35 cellular contexts compared by ENCODE assay signal in genomic region chr7:21641546-21641945, GRCh38.
"Had no signal": no experiment of that assay in that cellular context is flagged by ENCODE, and none has a peak within 500 bp of the region (broad histone marks: within the 10 kb centered on the region; RNA-seq: fewer than 3 reads in every experiment).

No MANE protein-coding gene starts in this region.

- ATAC-seq: stimulated activated naive CD8-positive, alpha-beta T cell treated with anti-CD3 and anti-CD28 coated beads, Interleukin-15, amount 100 ng/mL, for 72 hours; upper lobe of right lung had no signal

- H3K27ac Mint-ChIP-seq: activated CD4-positive, alpha-beta memory T cell treated with anti-CD3 and anti-CD28 coated beads for 36 hours; activated CD4-positive, alpha-beta T cell treated with anti-CD3 and anti-CD28 coated beads, Interleukin-2, amount 10 ng/mL, durations not matched to agents 24 days and 14 days; activated naive CD4-positive, alpha-beta T cell treated with anti-CD3 and anti-CD28 coated beads for 36 hours; activated naive CD8-positive, alpha-beta T cell treated with anti-CD3 and anti-CD28 coated beads for 36 hours; activated T-helper 1 cell treated with anti-CD3 and anti-CD28 coated beads, Interleukin-12 subunit alpha, Interleukin-12 subunit beta, Interleukin-2, Interleukin-4 antibody, amounts not matched to agents 30 ng/mL and 10 ng/mL and 1 ng/mL, durations not matched to agents 14 hours and 24 hours and 36 hours; dendritic cell treated with granulocyte-macrophage colony-stimulating factor and Interleukin-4, amounts not matched to agents 40 ng/mL and 50 ng/mL, for 4 days; stimulated activated memory B cell treated with anti-CD40 and anti-IgM and Interleukin-4, amounts not matched to agents 10 μg/mL and 1 μg/mL and 100 μg/mL, for 72 hours; stimulated activated naive CD8-positive, alpha-beta T cell treated with anti-CD3 and anti-CD28 coated beads, Interleukin-15, amount 100 ng/mL, for 72 hours had no signal

- H3K27me3 ChIP-seq: esophagus squamous epithelium, ovary, sigmoid colon had no signal

- DNase-seq: activated CD4-positive, alpha-beta memory T cell treated with anti-CD3 and anti-CD28 coated beads for 36 hours; activated CD4-positive, alpha-beta T cell treated with anti-CD3 and anti-CD28 coated beads, Interleukin-2, amount 10 ng/mL, durations not matched to agents 24 days and 14 days; activated CD4-positive, CD25-positive, alpha-beta regulatory T cell treated with anti-CD3 and anti-CD28 coated beads, Interleukin-2, amount 50 U/mL, for 72 hours; activated CD8-positive, alpha-beta memory T cell treated with anti-CD3 and anti-CD28 coated beads, Interleukin-2, amount 50 U/mL, for 4 hours; activated effector memory CD4-positive, alpha-beta T cell treated with anti-CD3 and anti-CD28 coated beads, Interleukin-2, amount 50 U/mL, for 16 hours; activated naive CD4-positive, alpha-beta T cell treated with anti-CD3 and anti-CD28 coated beads for 36 hours; activated naive CD8-positive, alpha-beta T cell treated with anti-CD3 and anti-CD28 coated beads for 36 hours; activated T-cell treated with anti-CD3 and anti-CD28 coated beads, Interleukin-2, amount 50 U/mL, for 1 hour; amniotic stem cell; effector CD4-positive, alpha-beta T cell; esophagus squamous epithelium; kidney glomerular epithelial cell; left ventricle myocardium inferior; ovary; sigmoid colon; small intestine; stimulated activated CD4-positive, alpha-beta T cell treated with anti-CD3 and anti-CD28 coated beads, Interleukin-1b, Interleukin-23, amount 100 ng/mL, for 48 hours; stimulated activated CD4-positive, alpha-beta T cell treated with anti-CD3 and anti-CD28 coated beads, Interleukin-4, amount 100 ng/mL, for 4 hours; stimulated activated CD8-positive, alpha-beta memory T cell treated with anti-CD3 and anti-CD28 coated beads, Interleukin-4, amount 100 ng/mL, for 48 hours; stimulated activated naive CD8-positive, alpha-beta T cell treated with anti-CD3 and anti-CD28 coated beads, Interleukin-15, amount 100 ng/mL, for 72 hours; substantia nigra; T-helper 2 cell; upper lobe of right lung had no signal

- H3K4me3 Mint-ChIP-seq: activated CD4-positive, alpha-beta memory T cell treated with anti-CD3 and anti-CD28 coated beads for 36 hours; activated CD4-positive, alpha-beta T cell treated with anti-CD3 and anti-CD28 coated beads, Interleukin-2, amount 10 ng/mL, durations not matched to agents 24 days and 14 days; activated naive CD4-positive, alpha-beta T cell treated with anti-CD3 and anti-CD28 coated beads for 36 hours; activated naive CD8-positive, alpha-beta T cell treated with anti-CD3 and anti-CD28 coated beads for 36 hours; activated T-helper 1 cell treated with anti-CD3 and anti-CD28 coated beads, Interleukin-12 subunit alpha, Interleukin-12 subunit beta, Interleukin-2, Interleukin-4 antibody, amounts not matched to agents 30 ng/mL and 10 ng/mL and 1 ng/mL, durations not matched to agents 14 hours and 24 hours and 36 hours; central memory CD8-positive, alpha-beta T cell; dendritic cell treated with granulocyte-macrophage colony-stimulating factor and Interleukin-4, amounts not matched to agents 40 ng/mL and 50 ng/mL, for 4 days; nephron; stimulated activated memory B cell treated with anti-CD40 and anti-IgM and Interleukin-4, amounts not matched to agents 10 μg/mL and 1 μg/mL and 100 μg/mL, for 72 hours; stimulated activated naive CD8-positive, alpha-beta T cell treated with anti-CD3 and anti-CD28 coated beads, Interleukin-15, amount 100 ng/mL, for 72 hours had no signal

- H3K9me3 Mint-ChIP-seq: activated CD4-positive, alpha-beta memory T cell treated with anti-CD3 and anti-CD28 coated beads for 36 hours; activated CD4-positive, alpha-beta T cell treated with anti-CD3 and anti-CD28 coated beads, Interleukin-2, amount 10 ng/mL, durations not matched to agents 24 days and 14 days; activated naive CD4-positive, alpha-beta T cell treated with anti-CD3 and anti-CD28 coated beads for 36 hours; activated naive CD8-positive, alpha-beta T cell treated with anti-CD3 and anti-CD28 coated beads for 36 hours; activated T-helper 1 cell treated with anti-CD3 and anti-CD28 coated beads, Interleukin-12 subunit alpha, Interleukin-12 subunit beta, Interleukin-2, Interleukin-4 antibody, amounts not matched to agents 30 ng/mL and 10 ng/mL and 1 ng/mL, durations not matched to agents 14 hours and 24 hours and 36 hours; central memory CD8-positive, alpha-beta T cell; dendritic cell treated with granulocyte-macrophage colony-stimulating factor and Interleukin-4, amounts not matched to agents 40 ng/mL and 50 ng/mL, for 4 days; stimulated activated memory B cell treated with anti-CD40 and anti-IgM and Interleukin-4, amounts not matched to agents 10 μg/mL and 1 μg/mL and 100 μg/mL, for 72 hours; stimulated activated naive CD8-positive, alpha-beta T cell treated with anti-CD3 and anti-CD28 coated beads, Interleukin-15, amount 100 ng/mL, for 72 hours had no signal

- H3K27ac ChIP-seq: epithelial cell of prostate, esophagus squamous epithelium, left ventricle myocardium inferior, ovary, prostate gland, sigmoid colon, upper lobe of right lung had no signal

- H3K36me3 Mint-ChIP-seq: activated CD4-positive, alpha-beta memory T cell treated with anti-CD3 and anti-CD28 coated beads for 36 hours; activated naive CD8-positive, alpha-beta T cell treated with anti-CD3 and anti-CD28 coated beads for 36 hours; stimulated activated memory B cell treated with anti-CD40 and anti-IgM and Interleukin-4, amounts not matched to agents 10 μg/mL and 1 μg/mL and 100 μg/mL, for 72 hours had no signal

- H3K4me1 ChIP-seq: esophagus squamous epithelium, left ventricle myocardium inferior, prostate gland, sigmoid colon, upper lobe of right lung had no signal

- H3K4me3 ChIP-seq: esophagus squamous epithelium, left ventricle myocardium inferior, lung, ovary, prostate gland, sigmoid colon, upper lobe of right lung had no signal

- H3K36me3 ChIP-seq: esophagus squamous epithelium, left ventricle myocardium inferior, ovary, prostate gland, sigmoid colon, upper lobe of right lung had no signal

- FAIRE-seq: astrocyte, bronchial epithelial cell, endometrium, frontal cortex, small intestine had no signal

- H3K9me3 ChIP-seq: esophagus squamous epithelium, left ventricle myocardium inferior, ovary, prostate gland, upper lobe of right lung had no signal

- H3K4me1 Mint-ChIP-seq: activated CD4-positive, alpha-beta T cell treated with anti-CD3 and anti-CD28 coated beads, Interleukin-2, amount 10 ng/mL, durations not matched to agents 24 days and 14 days; activated naive CD8-positive, alpha-beta T cell treated with anti-CD3 and anti-CD28 coated beads for 36 hours; central memory CD8-positive, alpha-beta T cell; nephron; stimulated activated memory B cell treated with anti-CD40 and anti-IgM and Interleukin-4, amounts not matched to agents 10 μg/mL and 1 μg/mL and 100 μg/mL, for 72 hours; stimulated activated naive CD8-positive, alpha-beta T cell treated with anti-CD3 and anti-CD28 coated beads, Interleukin-15, amount 100 ng/mL, for 72 hours had no signal

- H3K27me3 Mint-ChIP-seq: activated CD4-positive, alpha-beta T cell treated with anti-CD3 and anti-CD28 coated beads, Interleukin-2, amount 10 ng/mL, durations not matched to agents 24 days and 14 days; dendritic cell treated with granulocyte-macrophage colony-stimulating factor and Interleukin-4, amounts not matched to agents 40 ng/mL and 50 ng/mL, for 4 days had no signal
